18 cellular contexts compared by ENCODE assay signal in genomic region chr13:63299995-63300394, GRCh38.
A peak's percentile ranks its signal among the peaks of the same experiment; 100 is the strongest.
DNase-seq lines count a peak whose midpoint lies in the region; ATAC-seq, FAIRE-seq and TF ChIP-seq lines count a peak whose summit lies in the region.
"Had no signal": no experiment of that assay in that cellular context is flagged by ENCODE, and none has a peak within 500 bp of the region (broad histone marks: within the 10 kb centered on the region; RNA-seq: fewer than 3 reads in every experiment).

No MANE protein-coding gene starts in this region.

- peak; percentile 49 for DNase-seq in IMR-90
- peak; percentile 68 for DNase-seq in NCI-H1105 (lab: John Stamatoyannopoulos, UW)
- peak; percentile 21 for DNase-seq in NCI-H69 (lab: John Stamatoyannopoulos, UW)
- peak; percentile 34 for DNase-seq in mesenchymal stem cell
- DNase-seq in HCEC 1CT = no peak
- no peak for DNase-seq in D721Med (ENCODE audit: insufficient read length, low spot score)
- DNase-seq in activated CD8-positive, alpha-beta memory T cell treated with anti-CD3 and anti-CD28 coated beads, Interleukin-2, amount 50 U/mL, for 48 hours = no peak
- DNase-seq in foreskin keratinocyte = no peak
- DNase-seq: CD4-positive, alpha-beta memory T cell; DMS153; DMS79 treated with DMSO at 0.1 percent for 48 hours; EL; H7 had no signal

- POLR2A ChIA-PET in IMR-90 (lab: Charles Lee; ENCODE audit: unreplicated experiment) = no interaction called here

- no peak overlapping the region for H2AK5ac ChIP-seq in IMR-90 (ENCODE audit: low read depth, low read length)
- no peak overlapping the region for H2AK5ac ChIP-seq in mesenchymal stem cell (ENCODE audit: low read length, severe bottlenecking)

- no peak for TF ChIP-seq CTCF in IMR-90 (conservative IDR thresholded peaks at IDR 0.05; ENCODE audit: low read depth, low read length)
- no peak for TF ChIP-seq CTCF in D721Med (IDR thresholded peaks at IDR 0.05; ENCODE audit: insufficient read depth, missing control alignments)
- no peak for TF ChIP-seq CTCF in foreskin keratinocyte (conservative IDR thresholded peaks at IDR 0.05)

- no peak overlapping the region for H3K9ac ChIP-seq in IMR-90 (ENCODE audit: low read depth, low read length)
- H3K9ac ChIP-seq in mesenchymal stem cell (ENCODE audit: low read length) = no peak overlapping the region

- H2BK5ac ChIP-seq in IMR-90 (ENCODE audit: low read depth, low read length, poor library complexity, severe bottlenecking) (no peak overlapping the region), mesenchymal stem cell (ENCODE audit: low read depth, low read length, poor library complexity, severe bottlenecking) (no peak overlapping the region)

- H3K9me1 ChIP-seq in IMR-90 (ENCODE audit: insufficient read depth, low read length) = no peaks in the 10 kb centered on the region

- H4K8ac ChIP-seq in IMR-90 (ENCODE audit: low read depth in 2 of 2, low read length in 2 of 2) (no peak overlapping the region), mesenchymal stem cell (ENCODE audit: low read length) (no peak overlapping the region)

- no peak overlapping the region for H2AK9ac ChIP-seq in IMR-90 (replicated peaks; ENCODE audit: low read depth, low read length, poor library complexity)

- FAIRE-seq in D721Med (lab: Jason Lieb, UNC) = no peak
- FAIRE-seq: A204.1, G401.6, GM12891 had no signal

- no peak for TF ChIP-seq RAD21 in IMR-90 (IDR thresholded peaks at IDR 0.05; ENCODE audit: low read length)

- no peak overlapping the region for H3K23ac ChIP-seq in IMR-90 (ENCODE audit: low read depth, low read length)
- no peak overlapping the region for H3K23ac ChIP-seq in mesenchymal stem cell (ENCODE audit: low read length in 2 of 2)

- no peak overlapping the region for H3K27ac ChIP-seq in IMR-90 (ENCODE audit: insufficient read depth, low read length)
- H3K27ac ChIP-seq in mesenchymal stem cell (ENCODE audit: low read length, poor library complexity, severe bottlenecking) = no peak overlapping the region
- H3K27ac ChIP-seq in foreskin keratinocyte = no peak overlapping the region
- H3K27ac ChIP-seq: C4-2B had no signal

- H3K4me3 ChIP-seq in IMR-90 (ENCODE audit: insufficient read depth, low read depth, low read length) = no peak overlapping the region
- H3K4me3 ChIP-seq in mesenchymal stem cell (ENCODE audit: insufficient read depth in 1 of 2, low read depth in 1 of 2, low read length in 2 of 2) = no peak overlapping the region
- H3K4me3 ChIP-seq: GM23338 had no signal

- H3K4me2 ChIP-seq in IMR-90 (ENCODE audit: low read depth, low read length) (no peak overlapping the region), mesenchymal stem cell (ENCODE audit: low read length, poor library complexity, severe bottlenecking) (no peak overlapping the region)
- H3K4me2 ChIP-seq: GM23338 had no signal

- no peak for TF ChIP-seq POLR2A in IMR-90 (IDR thresholded peaks at IDR 0.05; ENCODE audit: low read depth, low read length)

- H4K91ac ChIP-seq in IMR-90 (ENCODE audit: insufficient read depth, low read depth, low read length) (no peak overlapping the region), mesenchymal stem cell (ENCODE audit: low read length) (no peak overlapping the region)

- H3K36me3 ChIP-seq in IMR-90 (ENCODE audit: control insufficient read depth, insufficient read depth, low read length) = no peaks in the 10 kb centered on the region
- H3K36me3 ChIP-seq in mesenchymal stem cell (ENCODE audit: control insufficient read depth in 1 of 2, insufficient read depth in 2 of 2, low read depth in 1 of 2, low read length in 2 of 2) = no peaks in the 10 kb centered on the region

- intact Hi-C loops in IMR-90 (cut with micrococcal nuclease) = no loop called here

- H2AFZ ChIP-seq in IMR-90 (replicated peaks; ENCODE audit: low read length, poor library complexity) (no peak overlapping the region), mesenchymal stem cell (ENCODE audit: low read depth, low read length) (no peak overlapping the region)

- no CpG with 5 or more reads among the region's 2 CpGs for WGBS in IMR-90 (ENCODE audit: extremely low coverage in 2 of 2, insufficient read length in 1 of 2), 2 experiments
- WGBS in mesenchymal stem cell = 20% methylated on average over 1 of the region's 2 CpGs

- H3K14ac ChIP-seq in IMR-90 (replicated peaks; ENCODE audit: low read depth, low read length) = no peak overlapping the region
- H3K14ac ChIP-seq in mesenchymal stem cell (ENCODE audit: low read length in 2 of 2) = no peak overlapping the region

- peak; percentile 53 for ATAC-seq in IMR-90 (ENCODE audit: low read depth)
- no peak for ATAC-seq in foreskin keratinocyte
- ATAC-seq: GM23338 had no signal

- no peaks in the 10 kb centered on the region for H3K79me1 ChIP-seq in IMR-90 (ENCODE audit: low read depth in 1 of 2, low read length in 2 of 2)
- no peaks in the 10 kb centered on the region for H3K79me1 ChIP-seq in mesenchymal stem cell (replicated peaks; ENCODE audit: low read length, poor library complexity, severe bottlenecking)

- no peak overlapping the region for H4K5ac ChIP-seq in IMR-90 (ENCODE audit: low read depth, low read length)

- H2BK15ac ChIP-seq in IMR-90 (ENCODE audit: low read depth, low read length) (no peak overlapping the region), mesenchymal stem cell (ENCODE audit: low read depth, poor library complexity, severe bottlenecking) (no peak overlapping the region)

- H3K18ac ChIP-seq in IMR-90 (ENCODE audit: low read depth, low read length) (no peak overlapping the region), mesenchymal stem cell (ENCODE audit: low read depth in 1 of 2, low read length in 2 of 2) (no peak overlapping the region)

- H2BK20ac ChIP-seq in IMR-90 (ENCODE audit: low read depth, low read length) = no peak overlapping the region

- no peak overlapping the region for H3K56ac ChIP-seq in IMR-90 (ENCODE audit: extremely low read depth, insufficient read depth, low read length)

- no peak overlapping the region for H2BK120ac ChIP-seq in IMR-90 (ENCODE audit: low read depth, low read length)
- H2BK120ac ChIP-seq in mesenchymal stem cell (ENCODE audit: low read depth, low read length) = no peak overlapping the region

- in situ Hi-C loops in IMR-90 (cut with MboI; ENCODE audit: low sequenced_read_pairs) = no loop called here

- CTCF ChIA-PET in IMR-90 (lab: Yijun Ruan, JAX) = no interaction called here

- no peak overlapping the region for H2BK12ac ChIP-seq in mesenchymal stem cell (ENCODE audit: low read length in 2 of 2)

- H3K9me3 ChIP-seq in IMR-90 (ENCODE audit: control insufficient read depth, insufficient read depth, low read length) (no peaks in the 10 kb centered on the region), mesenchymal stem cell (ENCODE audit: control insufficient read depth, low read length) (no peaks in the 10 kb centered on the region)

- dilution Hi-C loops in IMR-90 (cut with HindIII; ENCODE audit: low sequenced_read_pairs, unreplicated experiment) = no loop called here

- BruUV-seq in IMR-90 (replicated peaks; lab: Mats Ljungman, UMichigan) = no TSS peak

- H3K4me1 ChIP-seq in IMR-90 (ENCODE audit: control insufficient read depth, insufficient read depth, low read length) = no peaks in the 10 kb centered on the region; the same call in 1 of the 2 replicates
- H3K4me1 ChIP-seq in mesenchymal stem cell (ENCODE audit: control insufficient read depth, insufficient read depth, low read depth, low read length) = no peaks in the 10 kb centered on the region
- H3K4me1 ChIP-seq in foreskin keratinocyte = no peaks in the 10 kb centered on the region

- H3K27me3 ChIP-seq in IMR-90 (ENCODE audit: control insufficient read depth, insufficient read depth, low read length) (no peaks in the 10 kb centered on the region), mesenchymal stem cell (ENCODE audit: control insufficient read depth in 1 of 2, insufficient read depth in 1 of 2, low read length in 2 of 2) (no peaks in the 10 kb centered on the region), foreskin keratinocyte (no peaks in the 10 kb centered on the region)

- no peaks in the 10 kb centered on the region for H4K20me1 ChIP-seq in IMR-90 (ENCODE audit: insufficient read depth, low read length)

- H3K4ac ChIP-seq in IMR-90 (ENCODE audit: low read depth, low read length) = no peak overlapping the region
- no peak overlapping the region for H3K4ac ChIP-seq in mesenchymal stem cell (ENCODE audit: low read depth in 1 of 2, low read length in 2 of 2)

TF ChIP-seq in IMR-90, 13 proteins besides CTCF, POLR2A, EP300 and RAD21:
- TF ChIP-seq USF2 (IDR thresholded peaks at IDR 0.05; ENCODE audit: low read depth, low read length) (no peak), MXI1 (IDR thresholded peaks at IDR 0.05; ENCODE audit: borderline replicate concordance, low read depth, low read length) (no peak), NFE2L2 (IDR thresholded peaks at IDR 0.05; ENCODE audit: low read depth, low read length) (no peak), MAZ (IDR thresholded peaks at IDR 0.05; ENCODE audit: borderline replicate concordance, low read depth, low read length) (no peak), FOS (IDR thresholded peaks at IDR 0.05; ENCODE audit: low read depth, low read length) (no peak), CEBPB (IDR thresholded peaks at IDR 0.05; ENCODE audit: low read depth, low read length) (peak; percentile 60)

Comparison
In these comparisons a context has a peak if more than half of its experiments do, and no peak if none do; other contexts are left out.
1. DNase-seq: peak in IMR-90 (single experiment), NCI-H1105 (single experiment), NCI-H69 (single experiment) and mesenchymal stem cell (single experiment); none in HCEC 1CT (single experiment), D721Med (single experiment), activated CD8-positive, alpha-beta memory T cell treated with anti-CD3 and anti-CD28 coated beads, Interleukin-2, amount 50 U/mL, for 48 hours (single experiment) and foreskin keratinocyte (0 of 2).